ENCODE assay signal across 36 cellular contexts in the genomic region with DNA sequence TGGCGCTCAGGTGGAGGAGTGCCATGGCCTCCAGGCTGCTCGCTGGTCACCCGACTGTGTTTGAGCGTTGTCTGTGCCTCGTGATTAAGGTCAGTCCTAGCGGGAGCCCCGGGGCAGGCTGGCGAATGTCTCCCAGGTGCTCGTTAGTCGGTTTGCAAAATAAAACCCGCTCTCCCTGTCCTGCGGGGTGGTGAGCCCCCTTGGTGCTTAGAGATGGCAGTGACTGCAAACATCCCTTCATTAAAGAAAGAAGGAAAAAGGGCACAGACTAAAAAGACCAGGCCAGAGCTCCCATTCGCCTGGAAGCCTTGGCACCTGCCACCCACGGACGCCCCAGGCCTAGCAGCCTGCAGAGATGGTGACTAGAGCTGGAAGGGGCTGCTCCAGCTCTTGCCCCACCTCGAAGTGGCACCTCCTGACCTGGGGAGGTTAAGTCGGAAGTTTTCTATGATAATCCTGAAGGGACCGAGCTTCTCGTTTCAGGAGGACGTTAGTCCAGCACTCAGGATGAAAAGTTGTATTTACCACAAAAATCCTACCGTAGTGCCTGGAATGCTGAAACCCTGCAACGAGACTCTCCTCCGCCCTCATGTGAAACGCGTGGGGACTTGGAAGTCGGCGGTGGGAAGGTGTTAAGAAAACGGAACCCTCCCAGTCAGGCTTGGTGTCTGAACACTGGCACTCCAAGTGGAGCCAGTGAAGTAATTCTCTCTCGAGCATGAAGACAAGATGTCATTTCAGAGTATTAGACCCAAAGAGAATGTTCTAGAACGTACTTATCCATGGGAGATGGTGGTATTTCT. TPM values are rescaled to one million over a fixed set of nuclear protein-coding genes. Genes with fewer than 3 reads are reported as not detected.
"Had no signal": no experiment of that assay in that cellular context is flagged by ENCODE, and none has a peak within 500 bp of the region (broad histone marks: within the 10 kb centered on the region; RNA-seq: fewer than 3 reads in every experiment).

No MANE protein-coding gene starts in this region.

- H3K9me3 ChIP-seq: adrenal gland had no signal

- DNase-seq: activated CD4-positive, alpha-beta memory T cell treated with anti-CD3 and anti-CD28 coated beads for 36 hours; activated CD4-positive, alpha-beta T cell treated with anti-CD3 and anti-CD28 coated beads for 36 hours; activated CD4-positive, alpha-beta T cell treated with anti-CD3 and anti-CD28 coated beads, Interleukin-2, amount 10 ng/mL, durations not matched to agents 24 days and 14 days; activated CD4-positive, CD25-positive, alpha-beta regulatory T cell; activated CD4-positive, CD25-positive, alpha-beta regulatory T cell treated with anti-CD3 and anti-CD28 coated beads, Interleukin-2, amount 50 U/mL, for 72 hours; activated CD8-positive, alpha-beta memory T cell treated with anti-CD3 and anti-CD28 coated beads, Interleukin-2, amount 10 ng/mL, durations not matched to agents 7 days and 5 days; activated CD8-positive, alpha-beta memory T cell treated with anti-CD3 and anti-CD28 coated beads, Interleukin-2, amount 50 U/mL, for 4 hours; activated CD8-positive, alpha-beta T cell treated with anti-CD3 and anti-CD28 coated beads, Interleukin-2, amount 10 ng/mL, durations not matched to agents 7 days and 5 days; activated gamma-delta T cell; activated naive CD4-positive, alpha-beta T cell; activated naive CD4-positive, alpha-beta T cell treated with anti-CD3 and anti-CD28 coated beads, Interleukin-2, amount 50 U/mL, for 16 hours; activated naive CD8-positive, alpha-beta T cell treated with anti-CD3 and anti-CD28 coated beads for 36 hours; activated naive CD8-positive, alpha-beta T cell treated with anti-CD3 and anti-CD28 coated beads, Interleukin-2, amount 50 U/mL, for 24 hours; activated T-cell treated with anti-CD3 and anti-CD28 coated beads, Interleukin-2, amount 50 U/mL, for 1 hour; activated T-cell treated with anti-CD3 and anti-CD28 coated beads, Interleukin-2, amount 50 U/mL, for 72 hours; adrenal gland; amygdala; dorsolateral prefrontal cortex; effector memory CD8-positive, alpha-beta T cell; foreskin melanocyte; heart right ventricle; SW 1271; T-cell; T1000 had no signal

- H3K4me1 Mint-ChIP-seq: activated CD4-positive, alpha-beta T cell treated with anti-CD3 and anti-CD28 coated beads for 36 hours; activated CD4-positive, alpha-beta T cell treated with anti-CD3 and anti-CD28 coated beads, Interleukin-2, amount 10 ng/mL, durations not matched to agents 24 days and 14 days; activated CD8-positive, alpha-beta memory T cell treated with anti-CD3 and anti-CD28 coated beads, Interleukin-2, amount 10 ng/mL, durations not matched to agents 7 days and 5 days; activated naive CD8-positive, alpha-beta T cell treated with anti-CD3 and anti-CD28 coated beads for 36 hours; activated naive CD8-positive, alpha-beta T cell treated with anti-CD3 and anti-CD28 coated beads, Interleukin-2, amount 50 U/mL, for 24 hours; central memory CD8-positive, alpha-beta T cell; T-cell had no signal

- H3K4me3 ChIP-seq: adrenal gland, coronary artery, dorsolateral prefrontal cortex, esophagus muscularis mucosa, gastroesophageal sphincter, heart right ventricle had no signal

- H3K27ac Mint-ChIP-seq: activated CD4-positive, alpha-beta memory T cell treated with anti-CD3 and anti-CD28 coated beads for 36 hours; activated CD4-positive, alpha-beta T cell treated with anti-CD3 and anti-CD28 coated beads for 36 hours; activated CD4-positive, alpha-beta T cell treated with anti-CD3 and anti-CD28 coated beads, Interleukin-2, amount 10 ng/mL, durations not matched to agents 24 days and 14 days; activated CD8-positive, alpha-beta memory T cell treated with anti-CD3 and anti-CD28 coated beads, Interleukin-2, amount 10 ng/mL, durations not matched to agents 7 days and 5 days; activated CD8-positive, alpha-beta T cell treated with anti-CD3 and anti-CD28 coated beads, Interleukin-2, amount 10 ng/mL, durations not matched to agents 7 days and 5 days; activated naive CD8-positive, alpha-beta T cell treated with anti-CD3 and anti-CD28 coated beads for 36 hours; activated naive CD8-positive, alpha-beta T cell treated with anti-CD3 and anti-CD28 coated beads, Interleukin-2, amount 50 U/mL, for 24 hours; activated T-cell treated with anti-CD3 and anti-CD28 coated beads, Interleukin-2, amount 50 U/mL, for 72 hours; dendritic cell treated with granulocyte-macrophage colony-stimulating factor and Interleukin-4, amounts not matched to agents 40 ng/mL and 50 ng/mL, for 4 days; effector memory CD8-positive, alpha-beta T cell; T-cell; T-helper 1 cell treated with Interleukin-12 subunit alpha and Interleukin-12 subunit beta and Interleukin-4 antibody, amounts not matched to agents 30 μg/mL and 1 μg/mL, for 36 hours had no signal

- H3K27me3 Mint-ChIP-seq: activated CD4-positive, alpha-beta T cell treated with anti-CD3 and anti-CD28 coated beads for 36 hours; activated CD4-positive, alpha-beta T cell treated with anti-CD3 and anti-CD28 coated beads, Interleukin-2, amount 10 ng/mL, durations not matched to agents 24 days and 14 days; activated CD8-positive, alpha-beta memory T cell treated with anti-CD3 and anti-CD28 coated beads, Interleukin-2, amount 10 ng/mL, durations not matched to agents 7 days and 5 days; activated naive CD8-positive, alpha-beta T cell treated with anti-CD3 and anti-CD28 coated beads for 36 hours; brain had no signal

- H3K9me3 Mint-ChIP-seq: activated naive CD8-positive, alpha-beta T cell treated with anti-CD3 and anti-CD28 coated beads, Interleukin-2, amount 50 U/mL, for 24 hours; central memory CD8-positive, alpha-beta T cell; effector memory CD8-positive, alpha-beta T cell; T-helper 1 cell treated with Interleukin-12 subunit alpha and Interleukin-12 subunit beta and Interleukin-4 antibody, amounts not matched to agents 30 μg/mL and 1 μg/mL, for 36 hours had no signal

- H3K36me3 Mint-ChIP-seq: activated CD8-positive, alpha-beta memory T cell treated with anti-CD3 and anti-CD28 coated beads, Interleukin-2, amount 10 ng/mL, durations not matched to agents 7 days and 5 days; brain; T-cell had no signal

- H3K4me3 Mint-ChIP-seq: activated CD4-positive, alpha-beta memory T cell treated with anti-CD3 and anti-CD28 coated beads for 36 hours; activated CD4-positive, alpha-beta T cell treated with anti-CD3 and anti-CD28 coated beads for 36 hours; activated CD4-positive, alpha-beta T cell treated with anti-CD3 and anti-CD28 coated beads, Interleukin-2, amount 10 ng/mL, durations not matched to agents 24 days and 14 days; activated CD8-positive, alpha-beta memory T cell treated with anti-CD3 and anti-CD28 coated beads, Interleukin-2, amount 10 ng/mL, durations not matched to agents 7 days and 5 days; activated CD8-positive, alpha-beta T cell treated with anti-CD3 and anti-CD28 coated beads, Interleukin-2, amount 10 ng/mL, durations not matched to agents 7 days and 5 days; activated naive CD8-positive, alpha-beta T cell treated with anti-CD3 and anti-CD28 coated beads for 36 hours; activated naive CD8-positive, alpha-beta T cell treated with anti-CD3 and anti-CD28 coated beads, Interleukin-2, amount 50 U/mL, for 24 hours; activated T-cell treated with anti-CD3 and anti-CD28 coated beads, Interleukin-2, amount 50 U/mL, for 72 hours; brain; central memory CD8-positive, alpha-beta T cell; dendritic cell treated with granulocyte-macrophage colony-stimulating factor and Interleukin-4, amounts not matched to agents 40 ng/mL and 50 ng/mL, for 4 days; effector memory CD8-positive, alpha-beta T cell; T-cell; T-helper 1 cell treated with Interleukin-12 subunit alpha and Interleukin-12 subunit beta and Interleukin-4 antibody, amounts not matched to agents 30 μg/mL and 1 μg/mL, for 36 hours had no signal

- ATAC-seq: activated CD4-positive, alpha-beta T cell treated with anti-CD3 and anti-CD28 coated beads for 36 hours; activated CD8-positive, alpha-beta memory T cell treated with anti-CD3 and anti-CD28 coated beads, Interleukin-2, amount 10 ng/mL, durations not matched to agents 7 days and 5 days; activated CD8-positive, alpha-beta T cell treated with anti-CD3 and anti-CD28 coated beads, Interleukin-2, amount 10 ng/mL, durations not matched to agents 7 days and 5 days; activated naive CD8-positive, alpha-beta T cell treated with anti-CD3 and anti-CD28 coated beads, Interleukin-2, amount 50 U/mL, for 24 hours; activated T-cell treated with anti-CD3 and anti-CD28 coated beads, Interleukin-2, amount 50 U/mL, for 72 hours; effector memory CD8-positive, alpha-beta T cell; gastroesophageal sphincter; heart right ventricle; T-cell had no signal

- H3K27me3 ChIP-seq: adrenal gland had no signal

- FAIRE-seq: bronchial epithelial cell, endothelial cell of umbilical vein had no signal

- H3K36me3 ChIP-seq: adrenal gland, esophagus muscularis mucosa, gastroesophageal sphincter, heart right ventricle had no signal

- H3K4me1 ChIP-seq: adrenal gland, esophagus muscularis mucosa, gastroesophageal sphincter, heart right ventricle had no signal

- H3K27ac ChIP-seq: adrenal gland, coronary artery, dorsolateral prefrontal cortex, esophagus muscularis mucosa, gastroesophageal sphincter, heart right ventricle had no signal

RNA-seq across cellular contexts. Expression of a gene that starts 24.6 kb away (rescaled TPM):
- total RNA-seq: activated CD4-positive, alpha-beta T cell treated with anti-CD3 and anti-CD28 coated beads, Interleukin-2, amount 10 ng/mL, durations not matched to agents 24 days and 14 days; activated CD8-positive, alpha-beta memory T cell treated with anti-CD3 and anti-CD28 coated beads, Interleukin-2, amount 10 ng/mL, durations not matched to agents 7 days and 5 days; activated CD8-positive, alpha-beta T cell treated with anti-CD3 and anti-CD28 coated beads, Interleukin-2, amount 10 ng/mL, durations not matched to agents 7 days and 5 days; endothelial cell of umbilical vein; fibroblast of villous mesenchyme; T-helper 2 cell treated with Interferon-gamma antibody and Interleukin-4, amounts not matched to agents 100 ng/mL and 5 ng/mL, for 36 hours had no signal
- polyA plus RNA-seq: endothelial cell of umbilical vein, fibroblast of lung had no signal
